1 cellular context compared by ENCODE assay signal in the genomic region with DNA sequence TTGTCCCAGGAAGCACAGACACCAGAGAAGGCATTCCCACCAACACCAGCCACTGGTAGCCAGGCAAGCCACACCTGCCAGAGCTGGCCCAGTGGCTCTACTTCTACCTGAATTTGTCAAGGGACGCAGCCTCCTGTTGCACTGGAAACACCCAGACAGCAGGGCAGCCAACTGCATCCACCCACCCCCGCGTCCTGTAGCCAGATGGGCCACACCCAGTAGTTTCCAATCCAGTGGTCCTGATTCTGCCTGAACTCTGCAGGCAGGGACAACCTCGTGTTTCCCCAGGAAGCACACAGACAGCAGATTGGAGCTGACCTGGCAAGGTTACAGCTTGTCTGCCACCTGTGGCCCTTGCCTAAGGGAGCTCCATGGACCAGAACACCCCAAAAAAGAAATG.
TF ChIP-seq lines count a peak whose summit lies in the region.

No MANE protein-coding gene starts in this region.

TF ChIP-seq in Ishikawa, 13 proteins besides CTCF, POLR2A, EP300 and RAD21 (continued from another document):
- TF ChIP-seq, protein P1, sequence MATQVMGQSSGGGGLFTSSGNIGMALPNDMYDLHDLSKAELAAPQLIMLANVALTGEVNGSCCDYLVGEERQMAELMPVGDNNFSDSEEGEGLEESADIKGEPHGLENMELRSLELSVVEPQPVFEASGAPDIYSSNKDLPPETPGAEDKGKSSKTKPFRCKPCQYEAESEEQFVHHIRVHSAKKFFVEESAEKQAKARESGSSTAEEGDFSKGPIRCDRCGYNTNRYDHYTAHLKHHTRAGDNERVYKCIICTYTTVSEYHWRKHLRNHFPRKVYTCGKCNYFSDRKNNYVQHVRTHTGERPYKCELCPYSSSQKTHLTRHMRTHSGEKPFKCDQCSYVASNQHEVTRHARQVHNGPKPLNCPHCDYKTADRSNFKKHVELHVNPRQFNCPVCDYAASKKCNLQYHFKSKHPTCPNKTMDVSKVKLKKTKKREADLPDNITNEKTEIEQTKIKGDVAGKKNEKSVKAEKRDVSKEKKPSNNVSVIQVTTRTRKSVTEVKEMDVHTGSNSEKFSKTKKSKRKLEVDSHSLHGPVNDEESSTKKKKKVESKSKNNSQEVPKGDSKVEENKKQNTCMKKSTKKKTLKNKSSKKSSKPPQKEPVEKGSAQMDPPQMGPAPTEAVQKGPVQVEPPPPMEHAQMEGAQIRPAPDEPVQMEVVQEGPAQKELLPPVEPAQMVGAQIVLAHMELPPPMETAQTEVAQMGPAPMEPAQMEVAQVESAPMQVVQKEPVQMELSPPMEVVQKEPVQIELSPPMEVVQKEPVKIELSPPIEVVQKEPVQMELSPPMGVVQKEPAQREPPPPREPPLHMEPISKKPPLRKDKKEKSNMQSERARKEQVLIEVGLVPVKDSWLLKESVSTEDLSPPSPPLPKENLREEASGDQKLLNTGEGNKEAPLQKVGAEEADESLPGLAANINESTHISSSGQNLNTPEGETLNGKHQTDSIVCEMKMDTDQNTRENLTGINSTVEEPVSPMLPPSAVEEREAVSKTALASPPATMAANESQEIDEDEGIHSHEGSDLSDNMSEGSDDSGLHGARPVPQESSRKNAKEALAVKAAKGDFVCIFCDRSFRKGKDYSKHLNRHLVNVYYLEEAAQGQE (IDR thresholded peaks at IDR 0.05; ENCODE audit: low read depth): no peak
- TF ChIP-seq EGR1 (IDR thresholded peaks at IDR 0.05): peak; percentile 91
- TF ChIP-seq NFIC (IDR thresholded peaks at IDR 0.05): 0 out of 2 replicates have a peak, but pooled peaks have one; percentile 9
